Comparison of ENCODE assay signal across 15 cellular contexts in genomic region chr1:41700986-41701535, GRCh38.
DNase-seq lines count a peak whose midpoint lies in the region; ATAC-seq, FAIRE-seq and TF ChIP-seq lines count a peak whose summit lies in the region.
"Had no signal": no experiment of that assay in that cellular context is flagged by ENCODE, and none has a peak within 500 bp of the region (broad histone marks: within the 10 kb centered on the region; RNA-seq: fewer than 3 reads in every experiment).

No MANE protein-coding gene starts in this region.

- POLR2A ChIA-PET in GM12878 (lab: Charles Lee) (interaction anchor here (1.1 to 3.0 kb wide), 3 partner anchors 18 to 28 kb away, joined by 3 to 21 read pairs (median 5); no protein-coding TSS in a partner anchor), T-cell (lab: Charles Lee) (no interaction called here)

- DNase-seq in DND-41, result no peak
- DNase-seq in GM12878 (ENCODE audit: low read depth, low spot score), result no peak
- no peak for DNase-seq in NCI-H1436 treated with DMSO at 0.1 percent for 48 hours (lab: John Stamatoyannopoulos, UW)
- no peak for DNase-seq in natural killer cell treated with Interleukin-12 subunit alpha and Interleukin-12 subunit beta and Interleukin-15 and Interleukin-18, amount 100 ng/mL, for 72 hours (ENCODE audit: low spot score)
- no peak for DNase-seq in T-cell
- DNase-seq: CD8-positive, alpha-beta T cell; COR-L47 had no signal

- no peaks in the 10 kb centered on the region for H3K36me3 Mint-ChIP-seq in natural killer cell treated with Interleukin-12 subunit alpha and Interleukin-12 subunit beta and Interleukin-15 and Interleukin-18, amount 100 ng/mL, for 72 hours
- no peaks in the 10 kb centered on the region for H3K36me3 Mint-ChIP-seq in T-cell
- H3K36me3 Mint-ChIP-seq: CD14-positive monocyte had no signal

- TF ChIP-seq CTCF in DND-41 (IDR thresholded peaks at IDR 0.05; ENCODE audit: borderline replicate concordance, extremely low read depth, low read length, poor library complexity, severe bottlenecking) (no peak), GM12878 (IDR thresholded peaks at IDR 0.05 in 2 of 3, conservative IDR thresholded peaks at IDR 0.05 in 1 of 3; ENCODE audit: control insufficient read depth in 2 of 3, extremely low read depth in 1 of 3, insufficient read depth in 1 of 3, low read depth in 3 of 3, low read length in 3 of 3) (no peak)

- H3K27ac ChIP-seq in DND-41 (ENCODE audit: low read length) (peak overlapping the region; percentile 49), GM12878 (ENCODE audit: control insufficient read depth, insufficient read depth) (no peak overlapping the region)
- H3K27ac ChIP-seq: A549 had no signal

- CTCF ChIA-PET in GM12878 (lab: Yijun Ruan, JAX), result interaction anchor here (1.0 kb wide), 2 partner anchors 13 to 26 kb away, joined by 3 to 4 read pairs; no protein-coding TSS in a partner anchor
- CTCF ChIA-PET in T-cell (lab: Charles Lee), result no interaction called here

- H3K27ac Mint-ChIP-seq in natural killer cell treated with Interleukin-12 subunit alpha and Interleukin-12 subunit beta and Interleukin-15 and Interleukin-18, amount 100 ng/mL, for 72 hours, result no peak overlapping the region
- no peak overlapping the region for H3K27ac Mint-ChIP-seq in T-cell
- H3K27ac Mint-ChIP-seq: CD14-positive monocyte; CD8-positive, alpha-beta T cell had no signal

- H3K36me3 ChIP-seq in DND-41 (ENCODE audit: insufficient read depth, low read length), result peaks cover 70% of the 10 kb centered on the region
- no peaks in the 10 kb centered on the region for H3K36me3 ChIP-seq in GM12878 (ENCODE audit: control insufficient read depth in 2 of 2, insufficient read depth in 2 of 2, low read length in 1 of 2)
- H3K36me3 ChIP-seq: HAP-1 had no signal

- intact Hi-C loops in GM12878 (cut with micrococcal nuclease; ENCODE audit: unreplicated experiment), result no loop called here

- H3K4me1 ChIP-seq in DND-41 (ENCODE audit: insufficient read depth, low read length) (peaks cover 4% of the 10 kb centered on the region; the same call in 1 of the 2 replicates), GM12878 (ENCODE audit: control insufficient read depth, insufficient read depth, low read length) (peaks cover 35% of the 10 kb centered on the region)
- H3K4me1 ChIP-seq: A549, HAP-1 had no signal

- no peaks in the 10 kb centered on the region for H3K27me3 Mint-ChIP-seq in natural killer cell treated with Interleukin-12 subunit alpha and Interleukin-12 subunit beta and Interleukin-15 and Interleukin-18, amount 100 ng/mL, for 72 hours
- H3K27me3 Mint-ChIP-seq in T-cell, result no peaks in the 10 kb centered on the region

- RAD21 ChIA-PET in GM12878 (lab: Charles Lee; ENCODE audit: unreplicated experiment), result interaction anchor here (0.8 to 6.3 kb wide), 7 partner anchors 9 to 51 kb away, joined by 3 to 81 read pairs (median 10); no protein-coding TSS in a partner anchor

- no peak overlapping the region for H3K9ac ChIP-seq in DND-41 (ENCODE audit: low read depth, low read length)
- no peak overlapping the region for H3K9ac ChIP-seq in GM12878 (ENCODE audit: control insufficient read depth, insufficient read depth, low read length)

- no peak for ATAC-seq in DND-41 (ENCODE audit: insufficient read depth, low read depth)
- peak; percentile 38 for ATAC-seq in GM21786 (IDR thresholded peaks at IDR 0.05; ENCODE audit: unreplicated experiment)
- peak; percentile 41 for ATAC-seq in GM12878
- no peak for ATAC-seq in natural killer cell treated with Interleukin-12 subunit alpha and Interleukin-12 subunit beta and Interleukin-15 and Interleukin-18, amount 100 ng/mL, for 72 hours
- ATAC-seq in T-cell (replicated peaks in 1 of 4), result no peak
- ATAC-seq: A549; CD8-positive, alpha-beta T cell; K562 had no signal

- TF ChIP-seq RAD21 in GM12878 (IDR thresholded peaks at IDR 0.05; ENCODE audit: insufficient read depth, low read depth, low read length), result no peak

- no peaks in the 10 kb centered on the region for H3K27me3 ChIP-seq in DND-41 (ENCODE audit: insufficient read depth, low read length, poor library complexity)
- no peaks in the 10 kb centered on the region for H3K27me3 ChIP-seq in GM12878 (replicated peaks in 1 of 2; ENCODE audit: control insufficient read depth in 2 of 2, insufficient read depth in 2 of 2, low read length in 1 of 2)

- FAIRE-seq in GM12878 (lab: Jason Lieb, UNC), result no peak
- FAIRE-seq: A549, GM12892, GM19239, H1, K562 had no signal

- 81% methylated on average over 6 of the region's 6 CpGs for WGBS in GM12878 (ENCODE audit: insufficient coverage, insufficient replicate concordance, low lambda C conversion rate, missing lambda C conversion rate)

- no peaks in the 10 kb centered on the region for H3K9me3 ChIP-seq in DND-41 (ENCODE audit: insufficient read depth, low read length, severe bottlenecking)
- no peaks in the 10 kb centered on the region for H3K9me3 ChIP-seq in GM12878 (replicated peaks; ENCODE audit: control insufficient read depth, insufficient read depth, low read length)
- H3K9me3 ChIP-seq: A549, HAP-1 had no signal

- H3K9me3 Mint-ChIP-seq in natural killer cell treated with Interleukin-12 subunit alpha and Interleukin-12 subunit beta and Interleukin-15 and Interleukin-18, amount 100 ng/mL, for 72 hours, result no peaks in the 10 kb centered on the region
- H3K9me3 Mint-ChIP-seq in T-cell, result no peaks in the 10 kb centered on the region
- H3K9me3 Mint-ChIP-seq: CD8-positive, alpha-beta T cell had no signal

- no peak overlapping the region for H3K4me2 ChIP-seq in DND-41 (ENCODE audit: insufficient read depth, low read length)
- peak overlapping the region; percentile 43 for H3K4me2 ChIP-seq in GM12878 (ENCODE audit: control insufficient read depth, insufficient read depth)
- H3K4me2 ChIP-seq: A549 had no signal

- H3K79me2 ChIP-seq in DND-41 (ENCODE audit: insufficient read depth, low read length), result peaks cover 98% of the 10 kb centered on the region
- H3K79me2 ChIP-seq in GM12878 (ENCODE audit: control insufficient read depth, insufficient read depth, low read length), result no peaks in the 10 kb centered on the region

- 0 out of 4 replicates have a peak, but pooled peaks of 1 of the 2 experiments have one; percentile 9 for TF ChIP-seq EP300 in GM12878 (IDR thresholded peaks at IDR 0.05; ENCODE audit: borderline replicate concordance in 1 of 2, control insufficient read depth in 1 of 2, low read depth in 2 of 2, low read length in 2 of 2)

- no TSS peak for BruUV-seq in GM12878 (replicated peaks; lab: Mats Ljungman, UMichigan)

- H4K20me1 ChIP-seq in DND-41 (ENCODE audit: insufficient read depth, low read length) (peaks cover 84% of the 10 kb centered on the region), GM12878 (ENCODE audit: control insufficient read depth, insufficient read depth) (no peaks in the 10 kb centered on the region)

- in situ Hi-C loops in GM12878 (cut with MboI), result no loop called here

- peaks cover 14 to 23% of the 10 kb centered on the region in 2 donors for H3K4me1 Mint-ChIP-seq in natural killer cell treated with Interleukin-12 subunit alpha and Interleukin-12 subunit beta and Interleukin-15 and Interleukin-18, amount 100 ng/mL, for 72 hours (ENCODE audit: low read depth in 2 of 2)
- peaks cover 3 to 12% (median 4%) of the 10 kb centered on the region in 3 donors for H3K4me1 Mint-ChIP-seq in T-cell

- TF ChIP-seq POLR2A in GM12878 (IDR thresholded peaks at IDR 0.05; ENCODE audit: low read depth, low read length), result no peak

- no peak overlapping the region for H3K4me3 ChIP-seq in DND-41 (ENCODE audit: low read depth in 1 of 2, low read length in 2 of 2)
- H3K4me3 ChIP-seq in GM12878, result no peak overlapping the region
- H3K4me3 ChIP-seq: A549, HAP-1, K562 had no signal

- H2AFZ ChIP-seq in DND-41 (ENCODE audit: low read depth, low read length), result no peak overlapping the region
- H2AFZ ChIP-seq in GM12878 (ENCODE audit: control insufficient read depth, low read depth, low read length), result no peak overlapping the region

- SMC1A ChIA-PET in GM12878 (lab: Charles Lee; ENCODE audit: uncharacterized antibody, unreplicated experiment), result interaction anchor here (0.7 to 2.7 kb wide), 10 partner anchors 8 to 41 kb away, joined by 3 to 31 read pairs (median 4); no protein-coding TSS in a partner anchor

- H3K4me3 Mint-ChIP-seq in natural killer cell treated with Interleukin-12 subunit alpha and Interleukin-12 subunit beta and Interleukin-15 and Interleukin-18, amount 100 ng/mL, for 72 hours, result no peak overlapping the region
- no peak overlapping the region for H3K4me3 Mint-ChIP-seq in T-cell
- H3K4me3 Mint-ChIP-seq: CD14-positive monocyte; CD8-positive, alpha-beta T cell had no signal

TF ChIP-seq in GM12878, 131 proteins besides CTCF, POLR2A, EP300 and RAD21 (continues in another document):
- TF ChIP-seq, protein P1, sequence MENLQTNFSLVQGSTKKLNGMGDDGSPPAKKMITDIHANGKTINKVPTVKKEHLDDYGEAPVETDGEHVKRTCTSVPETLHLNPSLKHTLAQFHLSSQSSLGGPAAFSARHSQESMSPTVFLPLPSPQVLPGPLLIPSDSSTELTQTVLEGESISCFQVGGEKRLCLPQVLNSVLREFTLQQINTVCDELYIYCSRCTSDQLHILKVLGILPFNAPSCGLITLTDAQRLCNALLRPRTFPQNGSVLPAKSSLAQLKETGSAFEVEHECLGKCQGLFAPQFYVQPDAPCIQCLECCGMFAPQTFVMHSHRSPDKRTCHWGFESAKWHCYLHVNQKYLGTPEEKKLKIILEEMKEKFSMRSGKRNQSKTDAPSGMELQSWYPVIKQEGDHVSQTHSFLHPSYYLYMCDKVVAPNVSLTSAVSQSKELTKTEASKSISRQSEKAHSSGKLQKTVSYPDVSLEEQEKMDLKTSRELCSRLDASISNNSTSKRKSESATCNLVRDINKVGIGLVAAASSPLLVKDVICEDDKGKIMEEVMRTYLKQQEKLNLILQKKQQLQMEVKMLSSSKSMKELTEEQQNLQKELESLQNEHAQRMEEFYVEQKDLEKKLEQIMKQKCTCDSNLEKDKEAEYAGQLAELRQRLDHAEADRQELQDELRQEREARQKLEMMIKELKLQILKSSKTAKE (IDR thresholded peaks at IDR 0.05; ENCODE audit: low read depth, poor library complexity, severe bottlenecking), result no peak
- TF ChIP-seq NR2F1 (conservative IDR thresholded peaks at IDR 0.05) (peak; percentile 84), RELA (IDR thresholded peaks at IDR 0.05; ENCODE audit: borderline replicate concordance, partially characterized antibody) (no peak), KLF5 (IDR thresholded peaks at IDR 0.05; ENCODE audit: partially characterized antibody) (no peak), TBL1XR1 (IDR thresholded peaks at IDR 0.05; ENCODE audit: low read depth, low read length) (no peak), ZNF24 (IDR thresholded peaks at IDR 0.05) (peak; percentile 96), ATF7 (IDR thresholded peaks at IDR 0.05; ENCODE audit: low read depth) (0 out of 2 replicates have a peak, but pooled peaks have one; percentile 25), EED (IDR thresholded peaks at IDR 0.05; ENCODE audit: low read depth) (no peak), NFYA (IDR thresholded peaks at IDR 0.05; ENCODE audit: borderline replicate concordance, low read depth, low read length) (no peak), SUPT20H (IDR thresholded peaks at IDR 0.05; ENCODE audit: borderline replicate concordance, control insufficient read depth, low read depth, low read length) (no peak), CEBPB (IDR thresholded peaks at IDR 0.05; ENCODE audit: borderline replicate concordance in 1 of 2, low read depth in 2 of 2, low read length in 2 of 2) (no peak)

Comparison
In these comparisons a context has a peak if more than half of its experiments do, and no peak if none do; other contexts are left out.
1. ATAC-seq: peak in GM21786 (single experiment) and GM12878 (single experiment); none in DND-41 (single experiment), natural killer cell treated with Interleukin-12 subunit alpha and Interleukin-12 subunit beta and Interleukin-15 and Interleukin-18, amount 100 ng/mL, for 72 hours (0 of 2) and T-cell (0 of 4).